ENCODE assay signal across 27 cellular contexts in genomic region chr11:111155021-111155420, GRCh38.
"Had no signal": no experiment of that assay in that cellular context is flagged by ENCODE, and none has a peak within 500 bp of the region (broad histone marks: within the 10 kb centered on the region; RNA-seq: fewer than 3 reads in every experiment).

No MANE protein-coding gene starts in this region.

- ATAC-seq: activated CD4-positive, CD25-positive, alpha-beta regulatory T cell treated with anti-CD3 and anti-CD28 coated beads, Interleukin-2, amount 50 U/mL, for 24 hours; esophagus mucosa; heart right ventricle; left lung; lower lobe of right lung; naive thymus-derived CD4-positive, alpha-beta T cell; sciatic nerve had no signal

- DNase-seq: activated CD4-positive, alpha-beta T cell treated with anti-CD3 and anti-CD28 coated beads for 48 hours; activated CD4-positive, alpha-beta T cell treated with anti-CD3 and anti-CD28 coated beads, Interleukin-2, amount 50 U/mL, for 48 hours; activated CD8-positive, alpha-beta memory T cell treated with anti-CD3 and anti-CD28 coated beads, Interleukin-2, amount 50 U/mL, for 4 hours; activated effector memory CD4-positive, alpha-beta T cell treated with anti-CD3 and anti-CD28 coated beads, Interleukin-2, amount 50 U/mL, for 16 hours; activated naive CD4-positive, alpha-beta T cell treated with anti-CD3 and anti-CD28 coated beads for 36 hours; activated naive CD8-positive, alpha-beta T cell treated with anti-CD3 and anti-CD28 coated beads for 36 hours; activated T-cell treated with anti-CD3 and anti-CD28 coated beads, Interleukin-2, amount 50 U/mL, for 1 hour; amygdala; central memory CD4-positive, alpha-beta T cell; endodermal cell; heart right ventricle; left lung; lower lobe of right lung; naive thymus-derived CD4-positive, alpha-beta T cell; ovary; retina; stimulated activated CD4-positive, alpha-beta T cell treated with anti-CD3 and anti-CD28 coated beads, Interleukin-12 subunit alpha, Interleukin-12 subunit beta, amount 100 ng/mL, for 4 hours; stimulated activated CD4-positive, alpha-beta T cell treated with anti-CD3 and anti-CD28 coated beads, Interleukin-4, amount 100 ng/mL, for 1 hour; SW 1271; T1000; trophoblast cell; WERI-Rb-1 had no signal

- H3K4me3 ChIP-seq: heart right ventricle, left lung, lower lobe of right lung, ovary, skin epidermis, thoracic aorta had no signal
